8 cellular contexts compared by ENCODE assay signal in genomic region chr5:138336952-138337684, GRCh38.
DNase-seq lines count a peak whose midpoint lies in the region; ATAC-seq and TF ChIP-seq lines count a peak whose summit lies in the region.

No MANE protein-coding gene starts in this region.

- peak; percentile 9 for ATAC-seq in HG02840 (IDR thresholded peaks at IDR 0.05; ENCODE audit: low FRiP score, unreplicated experiment)

- peak overlapping the region; percentile 91 for H3K4me3 Mint-ChIP-seq in activated naive CD8-positive, alpha-beta T cell

- no peaks in the 10 kb centered on the region for H3K9me3 Mint-ChIP-seq in activated naive CD8-positive, alpha-beta T cell (ENCODE audit: low read depth)

- H3K27ac Mint-ChIP-seq in activated naive CD8-positive, alpha-beta T cell = peak overlapping the region; percentile 98

- DNase-seq in ACHN (peak; percentile 82), NCI-H2227 treated with DMSO at 0.1 percent for 48 hours (lab: John Stamatoyannopoulos, UW) (peak; percentile 88), glomerular visceral epithelial cell (ENCODE audit: extremely low spot score) (peak; percentile 84), nucleus accumbens (lab: John Stamatoyannopoulos, UW) (peak in 32 of 56 donors; percentile 55 to 95 (median 86))
- DNase-seq in stimulated activated CD4-positive, alpha-beta T cell treated with anti-CD3 and anti-CD28 coated beads, Interleukin-4, amount 100 ng/mL, for 4 hours = no peak

- in situ Hi-C loops in ACHN (cut with HindIII; ENCODE audit: low pct_ligation_motif_present, low pct_unique_long_range_greater_than_20kb, low sequenced_read_pairs) = no loop called here

- no peaks in the 10 kb centered on the region for H3K27me3 Mint-ChIP-seq in activated naive CD8-positive, alpha-beta T cell

- no peaks in the 10 kb centered on the region for H3K36me3 Mint-ChIP-seq in activated naive CD8-positive, alpha-beta T cell

- no peak for TF ChIP-seq CTCF in GM12875 (IDR thresholded peaks at IDR 0.05; ENCODE audit: borderline replicate concordance, insufficient read depth, low read depth, low read length)

- peaks cover 37% of the 10 kb centered on the region for H3K4me1 Mint-ChIP-seq in activated naive CD8-positive, alpha-beta T cell (ENCODE audit: low read depth)

- peak overlapping the region; percentile 69 for H3K4me3 ChIP-seq in GM12875 (ENCODE audit: low read depth, low read length)

Comparison
In these comparisons a context has a peak if more than half of its experiments do, and no peak if none do; other contexts are left out.
1. DNase-seq: peak in ACHN (single experiment), NCI-H2227 treated with DMSO at 0.1 percent for 48 hours (single experiment), glomerular visceral epithelial cell (single experiment) and nucleus accumbens (32 of 56); none in stimulated activated CD4-positive, alpha-beta T cell treated with anti-CD3 and anti-CD28 coated beads, Interleukin-4, amount 100 ng/mL, for 4 hours (0 of 2).